8 cellular contexts compared by ENCODE assay signal in genomic region chr11:61380914-61381313, GRCh38.
"Had no signal": no experiment of that assay in that cellular context is flagged by ENCODE, and none has a peak within 500 bp of the region (broad histone marks: within the 10 kb centered on the region; RNA-seq: fewer than 3 reads in every experiment).

No MANE protein-coding gene starts in this region.

- H3K27ac ChIP-seq: HL-60 had no signal

- DNase-seq: H9, HCEC 1CT, KBM-7 had no signal

- H3K4me3 ChIP-seq: GM23338 had no signal

- FAIRE-seq: H1, H54, HepG2 had no signal

- ATAC-seq: GM23338, HepG2 had no signal
